28 cellular contexts compared by ENCODE assay signal in genomic region chr1:171265686-171266085, GRCh38. TPM values are rescaled to one million over a fixed set of nuclear protein-coding genes. Genes with fewer than 3 reads are reported as not detected.
"Had no signal": no experiment of that assay in that cellular context is flagged by ENCODE, and none has a peak within 500 bp of the region (broad histone marks: within the 10 kb centered on the region; RNA-seq: fewer than 3 reads in every experiment).

No MANE protein-coding gene starts in this region.

- H3K4me1 Mint-ChIP-seq: IgD-negative memory B cell had no signal

- H3K9ac ChIP-seq: KMS-11 had no signal

- DNase-seq: Kasumi-1, MM.1S, NCI-H1048, NCI-H1105 treated with DMSO at 0.1 percent for 48 hours, NCI-H1417 treated with DMSO at 0.1 percent for 48 hours, NCI-H146, NCI-H1694 treated with DMSO at 0.1 percent for 48 hours, NCI-H1930, NCI-H2081, NCI-H2107, NCI-H2171, NCI-H226, NCI-H446, NCI-H510A, NCI-H524 treated with DMSO at 0.1 percent for 48 hours, NCI-H69, NCI-H774, SHP77, SW 1271 had no signal

- FAIRE-seq: HTR-8/SVneo, K562 had no signal

- H3K4me3 Mint-ChIP-seq: IgD-negative memory B cell had no signal

- H3K27ac Mint-ChIP-seq: IgD-negative memory B cell had no signal

- ATAC-seq: K562, SK-N-SH treated with all-trans-retinoic acid at 6 μM for 48 hours had no signal

- H3K9me3 Mint-ChIP-seq: IgD-negative memory B cell had no signal

- H3K4me3 ChIP-seq: K562 had no signal

- H3K27ac ChIP-seq: HL-60, KMS-11, RWPE1 had no signal

- H3K36me3 Mint-ChIP-seq: IgD-negative memory B cell had no signal

RNA-seq across cellular contexts. Expression of gene FMO1, which starts 17.4 kb away (rescaled TPM):
- total RNA-seq: K562, M059J, SK-MEL-5 had no signal
- polyA plus RNA-seq: IgD-negative memory B cell, K562 had no signal
